18 cellular contexts compared by ENCODE assay signal in the genomic region with DNA sequence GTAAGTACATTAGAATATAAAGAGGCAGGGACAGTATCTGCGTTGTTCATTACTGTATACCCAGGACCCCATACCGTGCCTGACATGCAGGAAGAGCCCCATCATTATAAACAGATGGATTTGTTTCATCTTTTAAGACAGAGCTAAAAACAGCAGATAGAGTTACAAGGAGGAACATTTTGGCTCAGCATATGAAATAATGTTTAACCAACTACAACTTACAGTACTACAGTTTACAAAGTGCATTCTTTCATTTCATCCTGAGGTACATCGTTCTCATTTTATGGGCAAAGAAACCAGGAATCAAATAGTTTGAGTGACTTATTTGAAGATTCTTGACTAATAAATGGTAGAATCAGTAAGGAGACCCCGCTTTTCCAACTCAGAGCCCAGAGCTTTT.
"Had no signal": no experiment of that assay in that cellular context is flagged by ENCODE, and none has a peak within 500 bp of the region (broad histone marks: within the 10 kb centered on the region; RNA-seq: fewer than 3 reads in every experiment).

No MANE protein-coding gene starts in this region.

- H3K27me3 ChIP-seq: heart left ventricle, upper lobe of left lung had no signal

- H3K36me3 Mint-ChIP-seq: naive B cell had no signal

- H3K27ac ChIP-seq: skin epidermis, upper lobe of left lung had no signal

- H3K4me1 Mint-ChIP-seq: naive B cell had no signal

- DNase-seq: activated CD4-positive, CD25-positive, alpha-beta regulatory T cell treated with anti-CD3 and anti-CD28 coated beads, Interleukin-2, amount 50 U/mL, for 72 hours; activated naive CD4-positive, alpha-beta T cell treated with Interleukin-2 at 50 U/mL for 16 hours; activated naive CD8-positive, alpha-beta T cell treated with anti-CD3 and anti-CD28 coated beads, Interleukin-2, amount 50 U/mL, for 24 hours; activated T-cell treated with anti-CD3 and anti-CD28 coated beads for 4 hours; central memory CD4-positive, alpha-beta T cell; effector CD8-positive, alpha-beta T cell; heart left ventricle; islet precursor cell; naive B cell; posterior cingulate gyrus; retina; SK-N-SH; stimulated activated naive CD8-positive, alpha-beta T cell treated with anti-CD3 and anti-CD28 coated beads, Interleukin-15, Interleukin-2, amounts not matched to agents 100 U/mL and 50 U/mL, for 24 hours; T-helper 1 cell; T1000; upper lobe of left lung had no signal

- ATAC-seq: activated naive CD8-positive, alpha-beta T cell treated with anti-CD3 and anti-CD28 coated beads, Interleukin-2, amount 50 U/mL, for 24 hours; stimulated activated naive CD8-positive, alpha-beta T cell treated with anti-CD3 and anti-CD28 coated beads, Interleukin-15, Interleukin-2, amounts not matched to agents 100 U/mL and 50 U/mL, for 24 hours had no signal

- H3K9me3 ChIP-seq: heart left ventricle, SK-N-SH, upper lobe of left lung had no signal

- H3K4me3 Mint-ChIP-seq: activated naive CD8-positive, alpha-beta T cell treated with anti-CD3 and anti-CD28 coated beads, Interleukin-2, amount 50 U/mL, for 24 hours; naive B cell had no signal

- H3K4me3 ChIP-seq: heart left ventricle, lung, skin epidermis, upper lobe of left lung had no signal

- H3K4me1 ChIP-seq: upper lobe of left lung had no signal

- H3K27me3 Mint-ChIP-seq: activated naive CD8-positive, alpha-beta T cell treated with anti-CD3 and anti-CD28 coated beads, Interleukin-2, amount 50 U/mL, for 24 hours had no signal

- H3K27ac Mint-ChIP-seq: activated naive CD8-positive, alpha-beta T cell treated with anti-CD3 and anti-CD28 coated beads, Interleukin-2, amount 50 U/mL, for 24 hours; naive B cell had no signal

- H3K9me3 Mint-ChIP-seq: activated naive CD8-positive, alpha-beta T cell treated with anti-CD3 and anti-CD28 coated beads, Interleukin-2, amount 50 U/mL, for 24 hours; naive B cell had no signal
